1 cellular context compared by ENCODE assay signal in the genomic region with DNA sequence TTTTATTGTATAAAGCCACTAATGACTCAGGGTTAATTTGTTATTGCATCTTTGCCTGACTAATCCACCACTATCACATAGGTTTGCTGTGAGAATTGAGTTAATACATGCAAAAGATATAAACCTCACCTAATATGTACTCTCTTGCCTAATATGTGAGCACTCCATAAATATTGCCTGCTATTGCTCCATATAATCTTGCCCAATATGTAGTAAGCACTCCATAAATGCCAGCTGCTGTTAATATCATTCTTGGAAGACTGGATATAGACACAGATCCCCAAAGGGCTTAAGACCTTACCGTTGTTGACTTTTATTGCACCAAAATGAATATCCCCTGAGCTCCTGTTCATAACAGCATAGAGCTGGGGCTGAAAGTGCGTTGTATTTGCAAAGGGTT.
TF ChIP-seq lines count a peak whose summit lies in the region.

No MANE protein-coding gene starts in this region.

TF ChIP-seq in HepG2, 621 proteins besides CTCF, POLR2A, EP300 and RAD21 (continued from another document):
- TF ChIP-seq NR2C2 (CRISPR knock-in tag; IDR thresholded peaks at IDR 0.05; ENCODE audit: borderline replicate concordance) (no peak), CCAR2 (optimal IDR thresholded peaks at IDR 0.05; ENCODE audit: low read depth, low read length) (no peak), KMT2A (CRISPR knock-in tag; IDR thresholded peaks at IDR 0.05) (no peak), TIGD3 (CRISPR knock-in tag; IDR thresholded peaks at IDR 0.05; ENCODE audit: borderline replicate concordance) (no peak), SATB2 (CRISPR knock-in tag; IDR thresholded peaks at IDR 0.05) (no peak), ZNF318 (CRISPR knock-in tag; IDR thresholded peaks at IDR 0.05) (no peak), MBD4 (IDR thresholded peaks at IDR 0.05; ENCODE audit: borderline replicate concordance, low read length) (no peak), JUN (CRISPR knock-in tag; IDR thresholded peaks at IDR 0.05) (no peak), ZC3H13 (CRISPR knock-in tag; IDR thresholded peaks at IDR 0.05) (no peak), XBP1 (CRISPR knock-in tag; IDR thresholded peaks at IDR 0.05) (no peak)
